In the genomic region with DNA sequence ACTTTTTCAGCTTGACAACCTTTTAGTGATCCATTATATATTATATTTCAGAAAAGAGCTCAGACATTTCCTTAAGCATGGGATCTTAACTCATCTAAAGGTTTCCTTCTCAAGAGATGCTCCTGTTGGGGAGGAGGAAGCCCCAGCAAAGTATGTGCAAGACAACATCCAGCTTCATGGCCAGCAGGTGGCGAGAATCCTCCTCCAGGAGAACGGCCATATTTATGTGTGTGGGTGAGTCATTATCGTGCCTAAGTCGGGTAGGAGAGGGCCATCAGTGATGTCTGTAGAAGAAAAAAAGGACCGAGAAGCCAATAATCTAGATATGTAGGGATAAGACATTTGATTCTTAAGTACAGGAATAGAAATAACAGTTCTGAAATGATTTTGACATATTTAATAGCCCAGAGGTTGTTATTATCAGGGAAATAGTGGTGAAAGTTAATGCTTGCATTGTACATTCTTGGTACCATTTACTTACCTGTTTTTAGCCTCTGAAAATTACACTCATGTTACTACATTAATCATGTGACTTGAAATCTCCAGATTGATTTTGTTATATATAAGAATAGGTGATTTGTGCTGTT, we compare ENCODE assay signal across 8 cellular contexts. TPM values are rescaled to one million over a fixed set of nuclear protein-coding genes. Genes with fewer than 3 reads are reported as not detected.
A peak's percentile ranks its signal among the peaks of the same experiment; 100 is the strongest.
DNase-seq lines count a peak whose midpoint lies in the region; ATAC-seq and TF ChIP-seq lines count a peak whose summit lies in the region.

No MANE protein-coding gene starts in this region.

- TF ChIP-seq CTCF in AG09309 (IDR thresholded peaks at IDR 0.05; ENCODE audit: control insufficient read depth, insufficient read depth, low read depth, low read length, missing control alignments), result peak; percentile 60

- peaks cover 16 to 67% of the 10 kb centered on the region in 2 donors for H3K36me3 Mint-ChIP-seq in activated T-cell treated with anti-CD3 and anti-CD28 coated beads, Interleukin-2, amount 50 U/mL, for 72 hours (ENCODE audit: insufficient read depth in 2 of 2)

- H3K27me3 Mint-ChIP-seq in activated T-cell treated with anti-CD3 and anti-CD28 coated beads, Interleukin-2, amount 50 U/mL, for 72 hours (ENCODE audit: low read depth), result no peaks in the 10 kb centered on the region

- peaks cover 28% of the 10 kb centered on the region for H3K4me1 Mint-ChIP-seq in activated T-cell treated with anti-CD3 and anti-CD28 coated beads, Interleukin-2, amount 50 U/mL, for 72 hours (ENCODE audit: low read depth)

- no peak overlapping the region for H3K4me3 ChIP-seq in AG09309 (ENCODE audit: control insufficient read depth, low read depth, low read length)

- intact Hi-C loops in left colon (cut with DNase I, micrococcal nuclease), result no loop called here
- intact Hi-C loops in sciatic nerve (cut with DNase I), result no loop called here

- ATAC-seq in GM18511 (IDR thresholded peaks at IDR 0.05; ENCODE audit: unreplicated experiment), result peak; percentile 59
- ATAC-seq in activated T-cell treated with anti-CD3 and anti-CD28 coated beads, Interleukin-2, amount 50 U/mL, for 72 hours (replicated peaks in 1 of 2), result peak in 1 of 2 donors; percentile 53
- peak; percentile 51 for ATAC-seq in left colon
- ATAC-seq in GM19328 (IDR thresholded peaks at IDR 0.05; ENCODE audit: unreplicated experiment), result no peak
- ATAC-seq in GM21381 (IDR thresholded peaks at IDR 0.05; ENCODE audit: unreplicated experiment), result no peak
- ATAC-seq in sciatic nerve, result no peak

- H3K27ac Mint-ChIP-seq in activated T-cell treated with anti-CD3 and anti-CD28 coated beads, Interleukin-2, amount 50 U/mL, for 72 hours, result no peak overlapping the region

- no peak overlapping the region for H3K4me3 Mint-ChIP-seq in activated T-cell treated with anti-CD3 and anti-CD28 coated beads, Interleukin-2, amount 50 U/mL, for 72 hours

- no peaks in the 10 kb centered on the region for H3K9me3 Mint-ChIP-seq in activated T-cell treated with anti-CD3 and anti-CD28 coated beads, Interleukin-2, amount 50 U/mL, for 72 hours

- no peak for DNase-seq in AG09309 (ENCODE audit: low read depth)
- DNase-seq in MV-4-11 (lab: John Stamatoyannopoulos, UW), result peak; percentile 42
- DNase-seq in activated T-cell treated with anti-CD3 and anti-CD28 coated beads, Interleukin-2, amount 50 U/mL, for 72 hours, result peak; percentile 21 to 36
- peak in 1 of 2 donors; percentile 46 for DNase-seq in left colon
- DNase-seq in sciatic nerve (ENCODE audit: low spot score), result no peak

RNA-seq across cellular contexts. Expression of a gene that starts 28.2 kb away (rescaled TPM):
- total RNA-seq in activated T-cell treated with anti-CD3 and anti-CD28 coated beads, Interleukin-2, amount 50 U/mL, for 72 hours, result 10 to 100 TPM; 65.0 to 67.6 TPM
- total RNA-seq in left colon (10 to 100 TPM; 37.4 to 44.0 TPM), sciatic nerve (45.6 TPM)

RNA-seq across cellular contexts. Expression of a gene that starts 28.3 kb away (rescaled TPM):
- 10 to 100 TPM in 1 of 2 donors, 1 to 10 TPM in 1; 8.5 to 12.3 TPM for total RNA-seq in activated T-cell treated with anti-CD3 and anti-CD28 coated beads, Interleukin-2, amount 50 U/mL, for 72 hours
- total RNA-seq in left colon (10 to 100 TPM in 1 of 2 donors, 1 to 10 TPM in 1; 7.6 to 11.3 TPM), sciatic nerve (6.0 TPM)

RNA-seq across cellular contexts. Expression of a gene that starts 46.2 kb away (rescaled TPM):
- total RNA-seq in activated T-cell treated with anti-CD3 and anti-CD28 coated beads, Interleukin-2, amount 50 U/mL, for 72 hours, result not detected
- total RNA-seq in left colon (not detected), sciatic nerve (0.36 TPM)

Comparison
In these comparisons a context has a peak if more than half of its experiments do, and no peak if none do; other contexts are left out.
1. DNase-seq: peak in MV-4-11 (single experiment) and activated T-cell treated with anti-CD3 and anti-CD28 coated beads, Interleukin-2, amount 50 U/mL, for 72 hours (2 of 2); none in AG09309 (single experiment) and sciatic nerve (single experiment).
2. ATAC-seq: peak in GM18511 (single experiment) and left colon (single experiment); none in GM19328 (single experiment), GM21381 (single experiment) and sciatic nerve (single experiment).